Comparison of ENCODE assay signal across 16 cellular contexts in the genomic region with DNA sequence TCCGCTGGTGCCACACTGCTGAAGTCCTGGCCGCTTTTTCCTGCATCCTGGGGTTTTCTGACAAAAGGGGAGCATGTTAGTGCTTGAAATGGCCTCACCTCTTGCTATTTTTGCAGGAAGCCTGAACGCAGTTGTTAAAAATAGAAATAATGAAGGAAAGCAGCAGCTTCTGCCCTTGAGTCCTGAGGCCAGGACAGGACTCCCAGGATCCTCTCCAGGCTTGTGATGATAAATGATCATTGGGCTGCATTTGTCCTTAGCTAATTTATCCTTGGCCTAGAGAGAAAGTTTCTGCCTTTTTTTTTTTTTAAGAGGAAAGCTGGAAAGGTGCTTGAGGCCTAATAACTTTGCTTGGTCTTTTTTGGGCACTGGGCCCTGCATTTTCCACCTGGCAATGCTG. TPM values are rescaled to one million over a fixed set of nuclear protein-coding genes. Genes with fewer than 3 reads are reported as not detected.
A peak's percentile ranks its signal among the peaks of the same experiment; 100 is the strongest.
DNase-seq lines count a peak whose midpoint lies in the region; ATAC-seq and TF ChIP-seq lines count a peak whose summit lies in the region.
"Had no signal": no experiment of that assay in that cellular context is flagged by ENCODE, and none has a peak within 500 bp of the region (broad histone marks: within the 10 kb centered on the region; RNA-seq: fewer than 3 reads in every experiment).

No MANE protein-coding gene starts in this region.

- no peak overlapping the region for H2BK120ac ChIP-seq in mesenchymal stem cell (ENCODE audit: low read depth, low read length)

- peaks cover 20% of the 10 kb centered on the region for H3K27me3 ChIP-seq in left ventricle myocardium inferior (ENCODE audit: low read depth)
- H3K27me3 ChIP-seq in heart left ventricle, result no peaks in the 10 kb centered on the region
- H3K27me3 ChIP-seq in gastroesophageal sphincter, result no peaks in the 10 kb centered on the region
- H3K27me3 ChIP-seq in sigmoid colon, result no peaks in the 10 kb centered on the region
- H3K27me3 ChIP-seq in mesenchymal stem cell (ENCODE audit: control insufficient read depth in 1 of 2, insufficient read depth in 1 of 2, low read length in 2 of 2), result peaks cover 26 to 44% of the 10 kb centered on the region in 2 experiments

- H2BK15ac ChIP-seq in mesenchymal stem cell (ENCODE audit: low read depth, poor library complexity, severe bottlenecking), result no peak overlapping the region

- intact Hi-C loops in left ventricle myocardium inferior (cut with micrococcal nuclease), result no loop called here
- intact Hi-C loops in heart left ventricle (cut with DNase I), result no loop called here
- intact Hi-C loops in sigmoid colon (cut with DNase I), result no loop called here

- H3K4ac ChIP-seq in mesenchymal stem cell (ENCODE audit: low read depth in 1 of 2, low read length in 2 of 2), result no peak overlapping the region

- H3K27ac ChIP-seq in left ventricle myocardium inferior (replicated peaks) (peak overlapping the region; percentile 56), heart left ventricle (peak overlapping the region in 2 of 12 donors; percentile 12 to 60), gastroesophageal sphincter (peak overlapping the region in 3 of 4 donors; percentile 70 to 77 (median 74)), sigmoid colon (peak overlapping the region; percentile 62 to 69 (median 68)), mesenchymal stem cell (ENCODE audit: low read length, poor library complexity, severe bottlenecking) (no peak overlapping the region)
- H3K27ac ChIP-seq: A549, C4-2B had no signal

- WGBS in heart left ventricle, 4 donors, result 68 to 73% (median 70%) methylated on average over 3 of the region's 3 CpGs
- WGBS in gastroesophageal sphincter (ENCODE audit: low coverage in 1 of 2), 2 donors, result 0% methylated on average over 1 of the region's 3 CpGs; no CpG with 5 or more reads in 1 of the 2 donors
- WGBS in sigmoid colon, 2 donors, result 86 to 88% methylated on average over 3 of the region's 3 CpGs
- 81% methylated on average over 3 of the region's 3 CpGs for WGBS in mesenchymal stem cell

- H2BK5ac ChIP-seq in mesenchymal stem cell (ENCODE audit: low read depth, low read length, poor library complexity, severe bottlenecking), result no peak overlapping the region

- TF ChIP-seq CTCF in left ventricle myocardium inferior (IDR thresholded peaks at IDR 0.05; ENCODE audit: borderline replicate concordance), result no peak
- TF ChIP-seq CTCF in heart left ventricle (IDR thresholded peaks at IDR 0.05), result no peak
- TF ChIP-seq CTCF in gastroesophageal sphincter (IDR thresholded peaks at IDR 0.05), result no peak
- no peak for TF ChIP-seq CTCF in sigmoid colon (IDR thresholded peaks at IDR 0.05)

- H3K9me3 ChIP-seq in left ventricle myocardium inferior (replicated peaks), result no peaks in the 10 kb centered on the region
- H3K9me3 ChIP-seq in heart left ventricle, result no peaks in the 10 kb centered on the region
- no peaks in the 10 kb centered on the region for H3K9me3 ChIP-seq in gastroesophageal sphincter
- H3K9me3 ChIP-seq in sigmoid colon, result no peaks in the 10 kb centered on the region
- H3K9me3 ChIP-seq in mesenchymal stem cell (ENCODE audit: control insufficient read depth, low read length), result no peaks in the 10 kb centered on the region
- H3K9me3 ChIP-seq: A549, BE2C had no signal

- TF ChIP-seq POLR2A in heart left ventricle (IDR thresholded peaks at IDR 0.05) (no peak), gastroesophageal sphincter (IDR thresholded peaks at IDR 0.05) (no peak), sigmoid colon (IDR thresholded peaks at IDR 0.05) (no peak)

- no peak overlapping the region for H2AFZ ChIP-seq in mesenchymal stem cell (ENCODE audit: low read depth, low read length)

- H3K9ac ChIP-seq in mesenchymal stem cell (ENCODE audit: low read length), result no peak overlapping the region

- H3K14ac ChIP-seq in mesenchymal stem cell (ENCODE audit: low read length in 2 of 2), result no peak overlapping the region

- ATAC-seq in heart left ventricle (no peak), gastroesophageal sphincter (peak; percentile 46)
- ATAC-seq: A549; CD8-positive, alpha-beta T cell had no signal

- H2AK5ac ChIP-seq in mesenchymal stem cell (ENCODE audit: low read length, severe bottlenecking), result no peak overlapping the region

- no peak overlapping the region for H3K4me2 ChIP-seq in mesenchymal stem cell (ENCODE audit: low read length, poor library complexity, severe bottlenecking)
- H3K4me2 ChIP-seq: A549 had no signal

- no peak overlapping the region for H2BK12ac ChIP-seq in mesenchymal stem cell (ENCODE audit: low read length in 2 of 2)

- no peak overlapping the region for H4K91ac ChIP-seq in mesenchymal stem cell (ENCODE audit: low read length)

- H3K36me3 ChIP-seq in left ventricle myocardium inferior (no peaks in the 10 kb centered on the region), heart left ventricle (no peaks in the 10 kb centered on the region), gastroesophageal sphincter (no peaks in the 10 kb centered on the region), sigmoid colon (no peaks in the 10 kb centered on the region), mesenchymal stem cell (ENCODE audit: control insufficient read depth in 1 of 2, insufficient read depth in 2 of 2, low read depth in 1 of 2, low read length in 2 of 2) (no peaks in the 10 kb centered on the region)
- H3K36me3 ChIP-seq: BE2C had no signal

- no peak overlapping the region for H4K8ac ChIP-seq in mesenchymal stem cell (ENCODE audit: low read length)

- H3K4me3 ChIP-seq in left ventricle myocardium inferior (no peak overlapping the region), heart left ventricle (no peak overlapping the region), gastroesophageal sphincter (no peak overlapping the region), sigmoid colon (no peak overlapping the region), mesenchymal stem cell (ENCODE audit: insufficient read depth in 1 of 2, low read depth in 1 of 2, low read length in 2 of 2) (no peak overlapping the region)
- H3K4me3 ChIP-seq: A549 had no signal

- H3K18ac ChIP-seq in mesenchymal stem cell (ENCODE audit: low read depth in 1 of 2, low read length in 2 of 2), result no peak overlapping the region

- H3K23ac ChIP-seq in mesenchymal stem cell (ENCODE audit: low read length in 2 of 2), result no peak overlapping the region

- TF ChIP-seq EP300 in gastroesophageal sphincter (IDR thresholded peaks at IDR 0.05), result no peak
- TF ChIP-seq EP300 in sigmoid colon (IDR thresholded peaks at IDR 0.05), result no peak

- DNase-seq in left ventricle myocardium inferior (no peak), heart left ventricle (no peak), sigmoid colon (no peak), DMS53 (lab: John Stamatoyannopoulos, UW) (no peak), NOMO-1 treated with dmso at 0.1 percent for 144 hours (lab: John Stamatoyannopoulos, UW; ENCODE audit: unreplicated experiment) (no peak), mesenchymal stem cell (no peak)
- DNase-seq: BE2C; CD8-positive, alpha-beta T cell; COR-L47; DMS153; DND-41; GDM1; H9 had no signal

- H3K79me1 ChIP-seq in mesenchymal stem cell (replicated peaks; ENCODE audit: low read length, poor library complexity, severe bottlenecking), result no peaks in the 10 kb centered on the region

- peaks cover 13% of the 10 kb centered on the region for H3K4me1 ChIP-seq in left ventricle myocardium inferior
- peaks cover 0 to 20% (median 3%) of the 10 kb centered on the region in 12 donors for H3K4me1 ChIP-seq in heart left ventricle
- peaks cover 0 to 28% (median 12%) of the 10 kb centered on the region in 3 donors for H3K4me1 ChIP-seq in gastroesophageal sphincter
- peaks cover 0 to 20% (median 16%) of the 10 kb centered on the region in 4 donors for H3K4me1 ChIP-seq in sigmoid colon
- H3K4me1 ChIP-seq in mesenchymal stem cell (ENCODE audit: control insufficient read depth, insufficient read depth, low read depth, low read length), result peaks cover 5% of the 10 kb centered on the region
- H3K4me1 ChIP-seq: A549, BE2C had no signal

RNA-seq across cellular contexts. Expression of a gene that starts 17.7 kb away (rescaled TPM):
- total RNA-seq in left ventricle myocardium inferior, result 22.2 TPM
- 10 to 100 TPM; 16.7 to 52.0 (median 21.0) TPM for total RNA-seq in heart left ventricle
- polyA plus RNA-seq in heart left ventricle, result 10 to 100 TPM; 11.1 to 21.0 TPM
- 10 to 100 TPM; 41.9 to 87.5 (median 73.6) TPM for total RNA-seq in gastroesophageal sphincter
- 10 to 100 TPM; 18.4 to 51.3 (median 23.3) TPM for total RNA-seq in sigmoid colon
- polyA plus RNA-seq in sigmoid colon, result 10 to 100 TPM in 2 of 3 donors, 1 to 10 TPM in 1; 3.0 to 27.5 (median 10.4) TPM
- 56.3 TPM for polyA plus RNA-seq in mesenchymal stem cell (2013, experiment 1 of 2)
- 57.5 TPM for polyA plus RNA-seq in mesenchymal stem cell (2013, experiment 2 of 2)
